10 cellular contexts compared by ENCODE assay signal in the genomic region with DNA sequence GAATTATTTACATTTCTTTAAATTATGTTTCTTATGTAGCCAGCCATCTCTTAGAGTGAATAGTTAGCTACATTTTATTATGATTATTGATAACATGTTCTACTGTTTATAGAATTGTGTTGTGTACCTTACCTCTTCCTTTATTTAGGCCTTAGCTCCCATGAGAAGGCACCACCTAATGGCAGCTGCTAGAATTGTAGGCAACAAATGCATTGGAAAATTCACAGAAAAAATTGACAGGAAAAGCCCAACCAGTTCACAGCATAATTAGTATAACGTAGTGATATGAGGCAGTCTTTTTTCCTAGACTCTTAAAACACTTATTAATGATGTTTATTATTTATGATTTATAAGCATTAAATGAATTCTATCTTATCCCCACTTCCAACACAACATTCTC.
A peak's percentile ranks its signal among the peaks of the same experiment; 100 is the strongest.
DNase-seq lines count a peak whose midpoint lies in the region; ATAC-seq, FAIRE-seq and TF ChIP-seq lines count a peak whose summit lies in the region.
"Had no signal": no experiment of that assay in that cellular context is flagged by ENCODE, and none has a peak within 500 bp of the region (broad histone marks: within the 10 kb centered on the region; RNA-seq: fewer than 3 reads in every experiment).

No MANE protein-coding gene starts in this region.

- H3K4me1 Mint-ChIP-seq in astrocyte (ENCODE audit: low read depth, unreplicated experiment), result peaks cover 17% of the 10 kb centered on the region

- H3K36me3 ChIP-seq in astrocyte (ENCODE audit: insufficient read depth, low read length) (no peaks in the 10 kb centered on the region), mucosa of descending colon (ENCODE audit: low read depth) (no peaks in the 10 kb centered on the region)

- ATAC-seq in mucosa of descending colon, result peak; percentile 23
- no peak for ATAC-seq in GM21528 (IDR thresholded peaks at IDR 0.05; ENCODE audit: low FRiP score, unreplicated experiment)
- ATAC-seq in sciatic nerve, result no peak

- H3K27ac ChIP-seq in astrocyte (ENCODE audit: low read depth, low read length), result no peak overlapping the region
- H3K27ac ChIP-seq: skin epidermis had no signal

- no peaks in the 10 kb centered on the region for H3K9me3 ChIP-seq in astrocyte (ENCODE audit: insufficient read depth, low read depth, low read length)
- no peaks in the 10 kb centered on the region for H3K9me3 ChIP-seq in mucosa of descending colon

- no peaks in the 10 kb centered on the region for H4K20me1 ChIP-seq in astrocyte (ENCODE audit: insufficient read depth, low read length)

- H3K9ac ChIP-seq in astrocyte (ENCODE audit: low read length), result no peak overlapping the region

- no peaks in the 10 kb centered on the region for H3K27me3 Mint-ChIP-seq in astrocyte (ENCODE audit: low read depth, unreplicated experiment)

- no peak overlapping the region for H2AFZ ChIP-seq in astrocyte (ENCODE audit: low read depth, low read length)

- peaks cover under 1% of the 10 kb centered on the region for H3K79me2 ChIP-seq in astrocyte (ENCODE audit: insufficient read depth, low read length)

- DNase-seq in ELR (ENCODE audit: low read depth) (peak; percentile 50), KBM-7 (peak; percentile 63), astrocyte (ENCODE audit: low read depth) (no peak), mucosa of descending colon (peak in 1 of 3 donors; percentile 15), sciatic nerve (ENCODE audit: low spot score) (no peak)
- no peak for DNase-seq in central memory CD4-positive, alpha-beta T cell
- DNase-seq: activated T-cell treated with anti-CD3 and anti-CD28 coated beads, Interleukin-2, amount 50 U/mL, for 1 hour; NCI-H2029 treated with DMSO at 0.1 percent for 48 hours had no signal

- TF ChIP-seq CTCF in astrocyte (IDR thresholded peaks at IDR 0.05; ENCODE audit: insufficient read depth, low read depth, low read length), result peak; percentile 25
- TF ChIP-seq CTCF in mucosa of descending colon (IDR thresholded peaks at IDR 0.05), result no peak

- in situ Hi-C loops in KBM-7 (cut with MboI; ENCODE audit: low pct_unique_long_range_greater_than_20kb, low sequenced_read_pairs), result no loop called here

- H3K36me3 Mint-ChIP-seq in astrocyte (ENCODE audit: low read depth, unreplicated experiment), result peaks cover 2% of the 10 kb centered on the region

- no peaks in the 10 kb centered on the region for H3K27me3 ChIP-seq in astrocyte (ENCODE audit: insufficient read depth, low read length)

- FAIRE-seq in astrocyte (lab: Jason Lieb, UNC), result no peak

- H3K4me3 ChIP-seq in astrocyte (ENCODE audit: insufficient read depth, low read depth, low read length) (no peak overlapping the region), mucosa of descending colon (no peak overlapping the region)
- H3K4me3 ChIP-seq: skin epidermis had no signal

- no peak overlapping the region for H3K4me3 Mint-ChIP-seq in astrocyte (ENCODE audit: unreplicated experiment)

- H3K9me3 Mint-ChIP-seq in astrocyte (ENCODE audit: unreplicated experiment), result no peaks in the 10 kb centered on the region

- H3K27ac Mint-ChIP-seq in astrocyte (ENCODE audit: unreplicated experiment), result no peak overlapping the region

- H3K4me2 ChIP-seq in astrocyte (ENCODE audit: low read length), result no peak overlapping the region

- intact Hi-C loops in mucosa of descending colon (cut with DNase I, micrococcal nuclease), result no loop called here
- intact Hi-C loops in sciatic nerve (cut with DNase I), result no loop called here

- H3K4me1 ChIP-seq in astrocyte (ENCODE audit: insufficient read depth, low read length) (peaks cover 5% of the 10 kb centered on the region), mucosa of descending colon (ENCODE audit: low read depth) (no peaks in the 10 kb centered on the region)

Comparison
In these comparisons a context has a peak if more than half of its experiments do, and no peak if none do; other contexts are left out.
1. DNase-seq: peak in ELR (single experiment) and KBM-7 (single experiment); none in astrocyte (single experiment), sciatic nerve (single experiment) and central memory CD4-positive, alpha-beta T cell (single experiment).